Comparison of ENCODE assay signal across 27 cellular contexts in genomic region chr3:172506094-172506493, GRCh38. TPM values are rescaled to one million over a fixed set of nuclear protein-coding genes. Genes with fewer than 3 reads are reported as not detected.
A peak's percentile ranks its signal among the peaks of the same experiment; 100 is the strongest.
DNase-seq lines count a peak whose midpoint lies in the region; ATAC-seq, FAIRE-seq and TF ChIP-seq lines count a peak whose summit lies in the region.
"Had no signal": no experiment of that assay in that cellular context is flagged by ENCODE, and none has a peak within 500 bp of the region (broad histone marks: within the 10 kb centered on the region; RNA-seq: fewer than 3 reads in every experiment).

No MANE protein-coding gene starts in this region.

- FAIRE-seq in HepG2 (lab: Jason Lieb, UNC) (no peak), GM19239 (lab: Jason Lieb, UNC) (no peak)

- H3K9me2 ChIP-seq in SK-N-SH: no peaks in the 10 kb centered on the region

- TF ChIP-seq CTCF in HepG2 (CRISPR knock-in tag; IDR thresholded peaks at IDR 0.05) (no peak), right lobe of liver (IDR thresholded peaks at IDR 0.05) (no peak), SK-N-SH (IDR thresholded peaks at IDR 0.05) (no peak)

- H3K4me1 Mint-ChIP-seq in T-cell: peaks cover 13 to 27% (median 16%) of the 10 kb centered on the region in 3 donors

- H3K9me3 Mint-ChIP-seq in T-cell: peaks cover 0 to 6% (median 4%) of the 10 kb centered on the region in 3 donors

- DNase-seq in HepG2 (ENCODE audit: low spot score): no peak
- no peak for DNase-seq in right lobe of liver
- DNase-seq in T-cell: no peak
- DNase-seq in fibroblast of peridontal ligament (ENCODE audit: extremely low read depth): peak; percentile 29
- DNase-seq in SK-N-SH: no peak
- DNase-seq in GM19239 (ENCODE audit: insufficient read length, low spot score): no peak
- DNase-seq in cardiac septum (ENCODE audit: low spot score): no peak
- DNase-seq: CD4-positive, CD25-positive, alpha-beta regulatory T cell; effector CD8-positive, alpha-beta T cell; HCEC 1CT; Karpas-422; left ventricle myocardium superior; MV-4-11; naive thymus-derived CD8-positive, alpha-beta T cell; NCI-H1694; NCI-H2171 treated with DMSO at 0.1 percent for 48 hours; NCI-H524 treated with DMSO at 0.1 percent for 48 hours; ovary; retina; stimulated activated CD4-positive, alpha-beta T cell treated with anti-CD3 and anti-CD28 coated beads, Interleukin-4, amount 100 ng/mL, for 1 hour; stimulated activated naive CD4-positive, alpha-beta T cell treated with Interleukin-2 at 50 U/mL for 16 hours; T-helper 9 cell had no signal

- H3K27me3 ChIP-seq in HepG2 (ENCODE audit: control insufficient read depth in 1 of 2, insufficient read depth in 2 of 2, low read length in 2 of 2) (no peaks in the 10 kb centered on the region), right lobe of liver (no peaks in the 10 kb centered on the region), SK-N-SH (ENCODE audit: insufficient read depth) (no peaks in the 10 kb centered on the region)
- H3K27me3 ChIP-seq: gastroesophageal sphincter, ovary, thyroid gland had no signal

- H3K36me3 ChIP-seq in HepG2 (replicated peaks in 1 of 2; ENCODE audit: control insufficient read depth in 1 of 2, insufficient read depth in 2 of 2, low read length in 2 of 2): peaks cover 0 to 2% of the 10 kb centered on the region in 2 experiments; a peak in 1 of 5 replicates
- peaks cover 0 to 50% (median 24%) of the 10 kb centered on the region in 4 donors for H3K36me3 ChIP-seq in right lobe of liver
- H3K36me3 ChIP-seq in SK-N-SH (replicated peaks in 1 of 2; ENCODE audit: control insufficient read depth in 1 of 2, insufficient read depth in 2 of 2, low read length in 1 of 2): no peaks in the 10 kb centered on the region
- H3K36me3 ChIP-seq: ovary had no signal

- peaks cover 66% of the 10 kb centered on the region for H3K36me3 Mint-ChIP-seq in T-cell

- ATAC-seq in HepG2: no peak
- no peak for ATAC-seq in right lobe of liver
- no peak for ATAC-seq in T-cell (replicated peaks in 1 of 4)
- ATAC-seq: gastroesophageal sphincter; left ventricle myocardium superior; naive thymus-derived CD8-positive, alpha-beta T cell had no signal

- TF ChIP-seq POLR2A in HepG2 (IDR thresholded peaks at IDR 0.05; ENCODE audit: insufficient read depth in 1 of 2, low read depth in 2 of 2, low read length in 2 of 2): no peak
- TF ChIP-seq POLR2A in right lobe of liver (IDR thresholded peaks at IDR 0.05): no peak

- in situ Hi-C loops in HepG2 (cut with HindIII; ENCODE audit: extremely low pct_ligation_motif_present, low pct_unique_long_range_greater_than_20kb): no loop called here

- H4K20me1 ChIP-seq in HepG2 (ENCODE audit: insufficient read depth, low read length): no peaks in the 10 kb centered on the region
- no peaks in the 10 kb centered on the region for H4K20me1 ChIP-seq in SK-N-SH (ENCODE audit: insufficient read depth)

- peak overlapping the region; percentile 47 to 57 for H3K27ac Mint-ChIP-seq in T-cell

- no peak for TF ChIP-seq RAD21 in HepG2 (CRISPR knock-in tag; IDR thresholded peaks at IDR 0.05)
- no peak for TF ChIP-seq RAD21 in SK-N-SH (IDR thresholded peaks at IDR 0.05; ENCODE audit: low read length)

- no peaks in the 10 kb centered on the region for H3K27me3 Mint-ChIP-seq in T-cell
- H3K27me3 Mint-ChIP-seq: CD4-positive, CD25-positive, alpha-beta regulatory T cell; naive thymus-derived CD8-positive, alpha-beta T cell had no signal

- intact Hi-C loops in HepG2 (cut with micrococcal nuclease; ENCODE audit: unreplicated experiment): no loop called here
- intact Hi-C loops in right lobe of liver (cut with DNase I): no loop called here
- intact Hi-C loops in cardiac septum (cut with DNase I): no loop called here

- H3K9me3 ChIP-seq in HepG2 (ENCODE audit: low read length): no peaks in the 10 kb centered on the region
- no peaks in the 10 kb centered on the region for H3K9me3 ChIP-seq in right lobe of liver
- no peaks in the 10 kb centered on the region for H3K9me3 ChIP-seq in SK-N-SH
- H3K9me3 ChIP-seq: gastroesophageal sphincter, ovary, thyroid gland had no signal

- no peaks in the 10 kb centered on the region for H3K79me2 ChIP-seq in HepG2 (ENCODE audit: insufficient read depth, low read length)
- H3K79me2 ChIP-seq in SK-N-SH (ENCODE audit: insufficient read depth): no peaks in the 10 kb centered on the region

- BruUV-seq in HepG2 (replicated peaks; lab: Mats Ljungman, UMichigan): TSS peak; percentile 76

- H3K9ac ChIP-seq in HepG2 (ENCODE audit: insufficient read depth, low read depth, low read length): no peak overlapping the region
- no peak overlapping the region for H3K9ac ChIP-seq in SK-N-SH

- no peak overlapping the region for H3K4me3 Mint-ChIP-seq in T-cell
- H3K4me3 Mint-ChIP-seq: CD4-positive, CD25-positive, alpha-beta regulatory T cell; naive thymus-derived CD8-positive, alpha-beta T cell had no signal

- H3K4me1 ChIP-seq in HepG2 (ENCODE audit: insufficient read depth, low read length) (no peaks in the 10 kb centered on the region), right lobe of liver (no peaks in the 10 kb centered on the region), SK-N-SH (ENCODE audit: control insufficient read depth in 1 of 2, insufficient read depth in 2 of 2, low read depth in 1 of 2, low read length in 1 of 2) (no peaks in the 10 kb centered on the region)
- H3K4me1 ChIP-seq: gastroesophageal sphincter had no signal

- H3K4me2 ChIP-seq in HepG2 (ENCODE audit: low read depth, low read length) (no peak overlapping the region), SK-N-SH (no peak overlapping the region)

- POLR2A ChIA-PET in HepG2 (lab: Yijun Ruan, JAX) (no interaction called here), T-cell (lab: Charles Lee) (no interaction called here), SK-N-SH (lab: Yijun Ruan, JAX) (no interaction called here)

- TF ChIP-seq EP300 in HepG2 (IDR thresholded peaks at IDR 0.05; ENCODE audit: low read depth in 2 of 2, low read length in 2 of 2) (no peak), HepG2 (CRISPR knock-in tag; IDR thresholded peaks at IDR 0.05; ENCODE audit: borderline replicate concordance) (no peak), SK-N-SH (IDR thresholded peaks at IDR 0.05; ENCODE audit: borderline replicate concordance in 1 of 2, low read depth in 1 of 2, low read length in 1 of 2) (no peak)

- no peak overlapping the region for H2AFZ ChIP-seq in HepG2 (ENCODE audit: low read length)
- H2AFZ ChIP-seq in SK-N-SH (ENCODE audit: low read depth): no peak overlapping the region

- H3K27ac ChIP-seq in HepG2 (ENCODE audit: extremely low read length, insufficient read depth, low read length): no peak overlapping the region
- no peak overlapping the region for H3K27ac ChIP-seq in right lobe of liver
- H3K27ac ChIP-seq in SK-N-SH (ENCODE audit: low read depth in 2 of 2, low read length in 1 of 2): no peak overlapping the region
- H3K27ac ChIP-seq: gastroesophageal sphincter, ovary had no signal

- H3K4me3 ChIP-seq in HepG2 (replicated peaks in 1 of 3; ENCODE audit: insufficient read depth in 1 of 3, low read depth in 2 of 3, low read length in 3 of 3): no peak overlapping the region
- H3K4me3 ChIP-seq in right lobe of liver: no peak overlapping the region
- H3K4me3 ChIP-seq in SK-N-SH (ENCODE audit: low read depth in 2 of 2, low read length in 1 of 2): no peak overlapping the region
- H3K4me3 ChIP-seq: gastroesophageal sphincter, ovary, thyroid gland had no signal

- CTCF ChIA-PET in HepG2 (lab: Yijun Ruan, JAX; ENCODE audit: low intra/inter-chr PET ratio, low total read pairs) (no interaction called here), T-cell (lab: Charles Lee) (interaction anchor here in 1 of 2 donors (0.5 kb wide), 1 partner anchor 117 kb away, joined by 6 read pairs; no protein-coding TSS in a partner anchor), SK-N-SH (lab: Yijun Ruan, JAX) (interaction anchor here (0.7 kb wide), 1 partner anchor 120 kb away, joined by 3 read pairs; no protein-coding TSS in a partner anchor)

- H3F3A ChIP-seq in SK-N-SH (replicated peaks; ENCODE audit: insufficient read depth): no peaks in the 10 kb centered on the region

RNA-seq across cellular contexts. Expression of gene TNFSF10, which starts 17.1 kb away (rescaled TPM):
- total RNA-seq in HepG2 (2016; rRNA removed; fragmentation: Illumina TruSeq; extraction: Trizol) (5.3 and 8.4 TPM in 2 replicates), right lobe of liver (10 to 100 TPM; 12.9 to 57.6 (median 40.0) TPM), T-cell (10 to 100 TPM; 22.3 to 49.7 (median 35.8) TPM), cardiac septum (13.0 TPM)
- total RNA-seq in HepG2 (2016; cell fraction: cytosol; rRNA removed; fragmentation: Illumina TruSeq; extraction: Trizol; ENCODE audit: low read depth): 1.4 and 1.9 TPM in 2 replicates
- 6.3 and 9.1 TPM in 2 replicates for total RNA-seq in HepG2 (2016; cell fraction: insoluble cytoplasmic fraction; rRNA removed; fragmentation: Illumina TruSeq; extraction: Trizol)
- total RNA-seq in HepG2 (2016; cell fraction: membrane; rRNA removed; fragmentation: Illumina TruSeq; extraction: Trizol): 2.8 and 4.1 TPM in 2 replicates
- total RNA-seq in HepG2 (2016; cell fraction: nucleus; rRNA removed; fragmentation: Illumina TruSeq; extraction: Trizol): 6.0 and 7.6 TPM in 2 replicates
- polyA plus RNA-seq in HepG2 (2011; rRNA removed) (9.9 and 20.3 TPM in 2 replicates), SK-N-SH (2012; rRNA removed) (0.03 and 0.10 TPM in 2 replicates)
- 7.7 and 20.5 TPM in 2 replicates for polyA plus RNA-seq in HepG2 (2011; cell fraction: cytosol; rRNA removed)
- polyA plus RNA-seq in HepG2 (2011; cell fraction: nucleus; rRNA removed): 1.8 and 3.8 TPM in 2 replicates
- polyA plus RNA-seq in HepG2 (2012): 30.8 and 49.4 TPM in 2 replicates
- polyA plus RNA-seq in HepG2 (2016; cell fraction: cytosol; fragmentation: Illumina TruSeq; extraction: Trizol; ENCODE audit: low read depth): 1.2 and 1.3 TPM in 2 replicates
- 5.5 and 5.7 TPM in 2 replicates for polyA plus RNA-seq in HepG2 (2016; cell fraction: insoluble cytoplasmic fraction; fragmentation: Illumina TruSeq; extraction: Trizol; ENCODE audit: low read depth)
- polyA plus RNA-seq in HepG2 (2016; cell fraction: membrane; fragmentation: Illumina TruSeq; extraction: Trizol; ENCODE audit: low read depth): 1.5 and 2.5 TPM in 2 replicates
- polyA plus RNA-seq in HepG2 (2016; cell fraction: nucleus; fragmentation: Illumina TruSeq; extraction: Trizol; ENCODE audit: insufficient read depth, low read depth): 9.4 and 10.5 TPM in 2 replicates
- polyA minus RNA-seq in HepG2 (2011; rRNA and poly(A)+ RNA removed; ENCODE audit: low replicate concordance): 1.5 and 11.8 TPM in 2 replicates
- polyA minus RNA-seq in HepG2 (2011; cell fraction: cytosol; rRNA and poly(A)+ RNA removed): 2.1 and 6.0 TPM in 2 replicates
- polyA minus RNA-seq in HepG2 (2011; cell fraction: nucleus; rRNA and poly(A)+ RNA removed): 5.4 and 9.8 TPM in 2 replicates
- polyA plus RNA-seq in SK-N-SH (2012; cell fraction: cytosol; rRNA removed): 0.07 and 0.12 TPM in 2 replicates
- polyA plus RNA-seq in SK-N-SH (2012; cell fraction: nucleus; rRNA removed): 0.12 TPM in 1 of 2 replicates, not detected in the other
- total RNA-seq: G401 had no signal

RNA-seq across cellular contexts. Expression of gene GHSR, which starts 57.8 kb away (rescaled TPM):
- total RNA-seq in HepG2 (2016; rRNA removed; fragmentation: Illumina TruSeq; extraction: Trizol) (not detected in 2 replicates), right lobe of liver (not detected), T-cell (not detected), cardiac septum (not detected)
- not detected in 2 replicates for total RNA-seq in HepG2 (2016; cell fraction: cytosol; rRNA removed; fragmentation: Illumina TruSeq; extraction: Trizol; ENCODE audit: low read depth)
- total RNA-seq in HepG2 (2016; cell fraction: insoluble cytoplasmic fraction; rRNA removed; fragmentation: Illumina TruSeq; extraction: Trizol): not detected in 2 replicates
- total RNA-seq in HepG2 (2016; cell fraction: membrane; rRNA removed; fragmentation: Illumina TruSeq; extraction: Trizol): not detected in 2 replicates
- total RNA-seq in HepG2 (2016; cell fraction: nucleus; rRNA removed; fragmentation: Illumina TruSeq; extraction: Trizol): not detected in 2 replicates
- polyA plus RNA-seq in HepG2 (2011; rRNA removed) (not detected in 2 replicates), SK-N-SH (2012; rRNA removed) (not detected in 2 replicates)
- not detected in 2 replicates for polyA plus RNA-seq in HepG2 (2011; cell fraction: cytosol; rRNA removed)
- polyA plus RNA-seq in HepG2 (2011; cell fraction: nucleus; rRNA removed): not detected in 2 replicates
- not detected in 2 replicates for polyA plus RNA-seq in HepG2 (2012)
- not detected in 2 replicates for polyA plus RNA-seq in HepG2 (2016; cell fraction: cytosol; fragmentation: Illumina TruSeq; extraction: Trizol; ENCODE audit: low read depth)
- not detected in 2 replicates for polyA plus RNA-seq in HepG2 (2016; cell fraction: insoluble cytoplasmic fraction; fragmentation: Illumina TruSeq; extraction: Trizol; ENCODE audit: low read depth)
- polyA plus RNA-seq in HepG2 (2016; cell fraction: membrane; fragmentation: Illumina TruSeq; extraction: Trizol; ENCODE audit: low read depth): not detected in 2 replicates
- not detected in 2 replicates for polyA plus RNA-seq in HepG2 (2016; cell fraction: nucleus; fragmentation: Illumina TruSeq; extraction: Trizol; ENCODE audit: insufficient read depth, low read depth)
- polyA minus RNA-seq in HepG2 (2011; rRNA and poly(A)+ RNA removed; ENCODE audit: low replicate concordance): not detected in 2 replicates
- polyA minus RNA-seq in HepG2 (2011; cell fraction: cytosol; rRNA and poly(A)+ RNA removed): not detected in 2 replicates
- polyA minus RNA-seq in HepG2 (2011; cell fraction: nucleus; rRNA and poly(A)+ RNA removed): not detected in 2 replicates
- polyA plus RNA-seq in SK-N-SH (2012; cell fraction: cytosol; rRNA removed): not detected in 2 replicates
- polyA plus RNA-seq in SK-N-SH (2012; cell fraction: nucleus; rRNA removed): not detected in 2 replicates
- total RNA-seq: CD4-positive, CD25-positive, alpha-beta regulatory T cell; G401; gastroesophageal sphincter; left ventricle myocardium superior; naive thymus-derived CD8-positive, alpha-beta T cell; ovary; RPMI7951; thyroid gland had no signal
- polyA plus RNA-seq: CD4-positive, CD25-positive, alpha-beta regulatory T cell; esophagus; naive thymus-derived CD8-positive, alpha-beta T cell; ovary had no signal
